ENCODE assay signal across 11 cellular contexts in genomic region chr7:47992446-47992845, GRCh38. TPM values are rescaled to one million over a fixed set of nuclear protein-coding genes. Genes with fewer than 3 reads are reported as not detected.
DNase-seq lines count a peak whose midpoint lies in the region; ATAC-seq, FAIRE-seq and TF ChIP-seq lines count a peak whose summit lies in the region.
"Had no signal": no experiment of that assay in that cellular context is flagged by ENCODE, and none has a peak within 500 bp of the region (broad histone marks: within the 10 kb centered on the region; RNA-seq: fewer than 3 reads in every experiment).

No MANE protein-coding gene starts in this region.

- peak overlapping the region; percentile 96 for H2AFZ ChIP-seq in keratinocyte (ENCODE audit: control insufficient read depth, low read length)

- no peak for DNase-seq in activated CD4-positive, alpha-beta T cell treated with anti-CD3 and anti-CD28 coated beads, Interleukin-2, amount 10 ng/mL, durations not matched to agents 7 days and 5 days
- DNase-seq in activated CD4-positive, alpha-beta T cell treated with anti-CD3 and anti-CD28 coated beads, Interleukin-2, amount 50 U/mL, for 1 hour = no peak
- DNase-seq in activated CD8-positive, alpha-beta T cell treated with anti-CD3 and anti-CD28 coated beads for 36 hours = no peak
- DNase-seq in keratinocyte (ENCODE audit: low read depth, low spot score) = no peak
- DNase-seq in stomach = no peak
- DNase-seq in small intestine = no peak
- DNase-seq in hippocampal formation (lab: John Stamatoyannopoulos, UW) = no peak
- DNase-seq: NCI-H1048 had no signal

- no peak for TF ChIP-seq POLR2A in stomach (IDR thresholded peaks at IDR 0.05)
- no peak for TF ChIP-seq POLR2A in gastroesophageal sphincter (IDR thresholded peaks at IDR 0.05)

- no peak for TF ChIP-seq CTCF in activated CD8-positive, alpha-beta T cell treated with anti-CD3 and anti-CD28 coated beads for 36 hours (IDR thresholded peaks at IDR 0.05)
- peak in 1 of 3 experiments; percentile 16 for TF ChIP-seq CTCF in keratinocyte (optimal IDR thresholded peaks at IDR 0.05 in 1 of 3, IDR thresholded peaks at IDR 0.05 in 1 of 3, conservative IDR thresholded peaks at IDR 0.05 in 1 of 3; ENCODE audit: extremely low read depth in 1 of 3, insufficient read depth in 2 of 3, low read length in 3 of 3)
- no peak for TF ChIP-seq CTCF in stomach (IDR thresholded peaks at IDR 0.05)
- no peak for TF ChIP-seq CTCF in gastroesophageal sphincter (IDR thresholded peaks at IDR 0.05)

- TF ChIP-seq EP300 in stomach (IDR thresholded peaks at IDR 0.05) (no peak), gastroesophageal sphincter (IDR thresholded peaks at IDR 0.05) (no peak)

- no peaks in the 10 kb centered on the region for H3K27me3 Mint-ChIP-seq in activated CD4-positive, alpha-beta T cell treated with anti-CD3 and anti-CD28 coated beads, Interleukin-2, amount 10 ng/mL, durations not matched to agents 7 days and 5 days
- H3K27me3 Mint-ChIP-seq in activated CD8-positive, alpha-beta T cell treated with anti-CD3 and anti-CD28 coated beads for 36 hours = no peaks in the 10 kb centered on the region

- H3K27ac ChIP-seq in keratinocyte (ENCODE audit: control insufficient read depth, insufficient read depth, low read length) (peak overlapping the region; percentile 33), stomach (peak overlapping the region in 4 of 5 donors; percentile 48 to 77 (median 53)), small intestine (ENCODE audit: low read depth in 1 of 2, low read length in 1 of 2) (peak overlapping the region in 1 of 2 donors; percentile 54), gastroesophageal sphincter (peak overlapping the region in 2 of 4 donors; percentile 33 to 62)

- H3K4me1 Mint-ChIP-seq in activated CD4-positive, alpha-beta T cell treated with anti-CD3 and anti-CD28 coated beads, Interleukin-2, amount 10 ng/mL, durations not matched to agents 7 days and 5 days = peaks cover 21% of the 10 kb centered on the region
- peaks cover 17% of the 10 kb centered on the region for H3K4me1 Mint-ChIP-seq in activated CD8-positive, alpha-beta T cell treated with anti-CD3 and anti-CD28 coated beads for 36 hours (ENCODE audit: low read depth)

- WGBS in stomach, 5 donors = 74 to 87% (median 76%) methylated on average over 3 of the region's 3 CpGs
- WGBS in small intestine, 3 donors = 46 to 59% (median 59%) methylated on average over 3 of the region's 3 CpGs
- 71 to 95% methylated on average over 3 of the region's 3 CpGs for WGBS in gastroesophageal sphincter (ENCODE audit: low coverage in 1 of 2), 2 donors

- H3K36me3 ChIP-seq in keratinocyte (ENCODE audit: control insufficient read depth in 2 of 2, extremely low read depth in 1 of 2, insufficient read depth in 2 of 2, low read length in 2 of 2) (no peaks in the 10 kb centered on the region), stomach (no peaks in the 10 kb centered on the region), small intestine (ENCODE audit: control insufficient read depth in 2 of 2, insufficient read depth in 2 of 2, low read length in 2 of 2) (no peaks in the 10 kb centered on the region), gastroesophageal sphincter (no peaks in the 10 kb centered on the region)

- CTCF ChIA-PET in activated CD4-positive, alpha-beta T cell treated with anti-CD3 and anti-CD28 coated beads, Interleukin-2, amount 10 ng/mL, durations not matched to agents 7 days and 5 days (lab: Charles Lee) = interaction anchor here (0.7 to 2.7 kb wide), 17 partner anchors 10 to 169 kb away, joined by 3 to 20 read pairs (median 4); partner anchors contain the start of gene HUS1
- CTCF ChIA-PET in activated CD8-positive, alpha-beta T cell treated with anti-CD3 and anti-CD28 coated beads for 36 hours (lab: Charles Lee) = interaction anchor here (0.8 to 6.5 kb wide), 18 partner anchors 8 to 166 kb away, joined by 3 to 171 read pairs (median 6); no protein-coding TSS in a partner anchor

- no peaks in the 10 kb centered on the region for H3K79me2 ChIP-seq in keratinocyte (ENCODE audit: control insufficient read depth, insufficient read depth, low read length)

- POLR2A ChIA-PET in activated CD4-positive, alpha-beta T cell treated with anti-CD3 and anti-CD28 coated beads, Interleukin-2, amount 10 ng/mL, durations not matched to agents 7 days and 5 days (lab: Charles Lee) = interaction anchor here (1.0 kb wide), 1 partner anchor 96 kb away, joined by 3 read pairs; no protein-coding TSS in a partner anchor
- POLR2A ChIA-PET in activated CD8-positive, alpha-beta T cell treated with anti-CD3 and anti-CD28 coated beads for 36 hours (lab: Charles Lee) = interaction anchor here (0.6 to 2.5 kb wide), 9 partner anchors 13 to 118 kb away, joined by 3 to 12 read pairs (median 4); partner anchors contain the start of genes HUS1 and SUN3

- peak overlapping the region; percentile 60 for H3K9ac ChIP-seq in keratinocyte (ENCODE audit: control insufficient read depth, extremely low read depth, insufficient read depth, low read length)

- dilution Hi-C loops in keratinocyte (cut with MboI; ENCODE audit: extremely low pct_ligation_motif_present, low sequenced_read_pairs) = loop anchor here (5.0 kb wide), 1 partner anchor 35 kb away; the partner anchor contains the start of gene SUN3

- H3K27me3 ChIP-seq in keratinocyte (ENCODE audit: control insufficient read depth, extremely low read depth, insufficient read depth, low read length) (no peaks in the 10 kb centered on the region), stomach (no peaks in the 10 kb centered on the region), small intestine (ENCODE audit: control insufficient read depth in 2 of 2, insufficient read depth in 2 of 2, low read length in 2 of 2) (no peaks in the 10 kb centered on the region), gastroesophageal sphincter (no peaks in the 10 kb centered on the region)

- intact Hi-C loops in activated CD8-positive, alpha-beta T cell treated with anti-CD3 and anti-CD28 coated beads for 36 hours (cut with micrococcal nuclease) = loop anchor here (1.0 to 5.0 kb wide), 2 partner anchors 95 to 118 kb away; partner anchors contain the start of gene UPP1
- intact Hi-C loops in stomach (cut with DNase I; ENCODE audit: low total_unique reads) = loop anchor here (10.0 kb wide), 1 partner anchor 112 kb away; no protein-coding TSS in a partner anchor

- H3K9me3 Mint-ChIP-seq in activated CD4-positive, alpha-beta T cell treated with anti-CD3 and anti-CD28 coated beads, Interleukin-2, amount 10 ng/mL, durations not matched to agents 7 days and 5 days = peaks cover 2% of the 10 kb centered on the region
- H3K9me3 Mint-ChIP-seq in activated CD8-positive, alpha-beta T cell treated with anti-CD3 and anti-CD28 coated beads for 36 hours = peaks cover 8% of the 10 kb centered on the region

- H3K9me3 ChIP-seq in keratinocyte (ENCODE audit: control insufficient read depth, low read depth, low read length) = no peaks in the 10 kb centered on the region
- H3K9me3 ChIP-seq in stomach = no peaks in the 10 kb centered on the region
- H3K9me3 ChIP-seq in small intestine (ENCODE audit: control insufficient read depth, low read depth) = no peaks in the 10 kb centered on the region
- no peaks in the 10 kb centered on the region for H3K9me3 ChIP-seq in gastroesophageal sphincter

- peaks cover 10% of the 10 kb centered on the region for H3K4me1 ChIP-seq in keratinocyte (ENCODE audit: control insufficient read depth, extremely low read depth, insufficient read depth, low read length)
- peaks cover 0 to 15% (median 2%) of the 10 kb centered on the region in 4 donors for H3K4me1 ChIP-seq in stomach
- H3K4me1 ChIP-seq in small intestine (ENCODE audit: control insufficient read depth in 2 of 2, insufficient read depth in 1 of 2, low read depth in 1 of 2, low read length in 1 of 2) = no peaks in the 10 kb centered on the region
- peaks cover 0 to 5% (median 0%) of the 10 kb centered on the region in 3 donors for H3K4me1 ChIP-seq in gastroesophageal sphincter

- FAIRE-seq in keratinocyte (lab: Jason Lieb, UNC) = no peak
- FAIRE-seq in small intestine (lab: Jason Lieb, UNC) = no peak
- FAIRE-seq: TTC549 had no signal

- ATAC-seq in activated CD8-positive, alpha-beta T cell treated with anti-CD3 and anti-CD28 coated beads for 36 hours = no peak
- ATAC-seq in gastroesophageal sphincter = no peak

- no peaks in the 10 kb centered on the region for H3K36me3 Mint-ChIP-seq in activated CD4-positive, alpha-beta T cell treated with anti-CD3 and anti-CD28 coated beads, Interleukin-2, amount 10 ng/mL, durations not matched to agents 7 days and 5 days (ENCODE audit: low read depth)
- H3K36me3 Mint-ChIP-seq in activated CD8-positive, alpha-beta T cell treated with anti-CD3 and anti-CD28 coated beads for 36 hours (ENCODE audit: low read depth) = no peaks in the 10 kb centered on the region

- H3K4me3 Mint-ChIP-seq in activated CD4-positive, alpha-beta T cell treated with anti-CD3 and anti-CD28 coated beads, Interleukin-2, amount 10 ng/mL, durations not matched to agents 7 days and 5 days = peak overlapping the region; percentile 75
- peak overlapping the region; percentile 83 for H3K4me3 Mint-ChIP-seq in activated CD8-positive, alpha-beta T cell treated with anti-CD3 and anti-CD28 coated beads for 36 hours

- H3K4me3 ChIP-seq in keratinocyte (ENCODE audit: control insufficient read depth in 2 of 3, extremely low read depth in 1 of 3, insufficient read depth in 2 of 3, low read depth in 1 of 3, low read length in 3 of 3) (peak overlapping the region in 1 of 3 experiments; percentile 70), stomach (peak overlapping the region in 1 of 4 donors; percentile 59), small intestine (ENCODE audit: low read depth in 1 of 2, low read length in 2 of 2) (no peak overlapping the region), gastroesophageal sphincter (no peak overlapping the region)

- H3K4me2 ChIP-seq in keratinocyte (ENCODE audit: control insufficient read depth, extremely low read depth, insufficient read depth, low read depth, low read length) = peak overlapping the region; percentile 83

- peak overlapping the region; percentile 89 for H3K27ac Mint-ChIP-seq in activated CD4-positive, alpha-beta T cell treated with anti-CD3 and anti-CD28 coated beads, Interleukin-2, amount 10 ng/mL, durations not matched to agents 7 days and 5 days
- peak overlapping the region; percentile 94 for H3K27ac Mint-ChIP-seq in activated CD8-positive, alpha-beta T cell treated with anti-CD3 and anti-CD28 coated beads for 36 hours

- no peaks in the 10 kb centered on the region for H4K20me1 ChIP-seq in keratinocyte (ENCODE audit: control insufficient read depth, extremely low read depth, insufficient read depth, low read length)

- H3K9me1 ChIP-seq in keratinocyte (ENCODE audit: control insufficient read depth, extremely low read depth, insufficient read depth, low read length) = no peaks in the 10 kb centered on the region

RNA-seq across cellular contexts. Expression of gene HUS1, which starts 13.0 kb away (rescaled TPM):
- total RNA-seq in activated CD4-positive, alpha-beta T cell treated with anti-CD3 and anti-CD28 coated beads, Interleukin-2, amount 10 ng/mL, durations not matched to agents 7 days and 5 days = 10 to 100 TPM; 38.5 to 39.4 TPM
- total RNA-seq in activated CD8-positive, alpha-beta T cell treated with anti-CD3 and anti-CD28 coated beads for 36 hours = 10 to 100 TPM; 37.1 to 43.5 TPM
- 24.7 to 36.3 TPM (median 29.8 TPM) in 3 replicates for polyA plus RNA-seq in keratinocyte
- polyA plus RNA-seq in keratinocyte (2011; ENCODE audit: low read depth) = 12.5 TPM
- polyA plus RNA-seq in keratinocyte (2011; cell fraction: cytosol; rRNA removed) = 22.8 and 39.5 TPM in 2 replicates
- 30.5 and 38.1 TPM in 2 replicates for polyA plus RNA-seq in keratinocyte (2011; cell fraction: nucleus; rRNA removed)
- 18.5 TPM in 2 replicates for polyA plus RNA-seq in keratinocyte (2012; ENCODE audit: low replicate concordance)
- 11.2 to 43.8 TPM (median 27.8 TPM) in 3 replicates for polyA minus RNA-seq in keratinocyte
- polyA minus RNA-seq in keratinocyte (2011; cell fraction: cytosol; rRNA and poly(A)+ RNA removed) = 17.5 TPM
- 12.8 and 27.0 TPM in 2 replicates for polyA minus RNA-seq in keratinocyte (2011; cell fraction: nucleus; rRNA and poly(A)+ RNA removed)
- total RNA-seq in stomach = 10 to 100 TPM in 4 of 5 donors, 1 to 10 TPM in 1; 9.9 to 69.2 (median 21.1) TPM
- 1 to 10 TPM; 5.9 to 8.2 (median 7.9) TPM for polyA plus RNA-seq in stomach
- 10 to 100 TPM in 2 of 3 donors, 1 to 10 TPM in 1; 9.5 to 12.0 (median 11.9) TPM for polyA plus RNA-seq in small intestine
- total RNA-seq in gastroesophageal sphincter = 10 to 100 TPM; 13.7 to 32.7 (median 19.7) TPM

RNA-seq across cellular contexts. Expression of gene SUN3, which starts 36.5 kb away (rescaled TPM):
- under 1 TPM in 1 of 2 experiments, not detected in 1; 0.64 TPM for total RNA-seq in activated CD4-positive, alpha-beta T cell treated with anti-CD3 and anti-CD28 coated beads, Interleukin-2, amount 10 ng/mL, durations not matched to agents 7 days and 5 days
- under 1 TPM in 1 of 2 experiments, not detected in 1; 0.95 TPM for total RNA-seq in activated CD8-positive, alpha-beta T cell treated with anti-CD3 and anti-CD28 coated beads for 36 hours
- polyA plus RNA-seq in keratinocyte (not detected in 3 replicates), stomach (not detected), small intestine (not detected)
- polyA plus RNA-seq in keratinocyte (2011; ENCODE audit: low read depth) = 1.2 TPM
- 0.11 TPM in 1 of 2 replicates, not detected in the other for polyA plus RNA-seq in keratinocyte (2011; cell fraction: cytosol; rRNA removed)
- polyA plus RNA-seq in keratinocyte (2011; cell fraction: nucleus; rRNA removed) = 0.28 and 0.36 TPM in 2 replicates
- polyA plus RNA-seq in keratinocyte (2012; ENCODE audit: low replicate concordance) = 0.55 TPM in 1 of 2 replicates, not detected in the other
- polyA minus RNA-seq in keratinocyte = 0.13 to 0.23 TPM in 2 of 3 replicates, not detected in the other
- polyA minus RNA-seq in keratinocyte (2011; cell fraction: cytosol; rRNA and poly(A)+ RNA removed) = not detected
- not detected in 2 replicates for polyA minus RNA-seq in keratinocyte (2011; cell fraction: nucleus; rRNA and poly(A)+ RNA removed)
- total RNA-seq in stomach (not detected), gastroesophageal sphincter (not detected)
- total RNA-seq: dermis microvascular lymphatic vessel endothelial cell had no signal

RNA-seq across cellular contexts. Expression of gene C7orf57, which starts 42.9 kb away (rescaled TPM):
- total RNA-seq in activated CD4-positive, alpha-beta T cell treated with anti-CD3 and anti-CD28 coated beads, Interleukin-2, amount 10 ng/mL, durations not matched to agents 7 days and 5 days = under 1 TPM; 0.10 to 0.21 TPM
- total RNA-seq in activated CD8-positive, alpha-beta T cell treated with anti-CD3 and anti-CD28 coated beads for 36 hours = under 1 TPM; 0.74 to 0.83 TPM
- polyA plus RNA-seq in keratinocyte (0.22 to 0.60 TPM (median 0.39 TPM) in 3 replicates), stomach (under 1 TPM in 1 of 3 donors, not detected in 2; 0.08 TPM), small intestine (under 1 TPM in 1 of 3 donors, not detected in 2; 0.03 TPM)
- 2.0 TPM for polyA plus RNA-seq in keratinocyte (2011; ENCODE audit: low read depth)
- polyA plus RNA-seq in keratinocyte (2011; cell fraction: cytosol; rRNA removed) = 0.11 and 0.17 TPM in 2 replicates
- 0.64 and 0.74 TPM in 2 replicates for polyA plus RNA-seq in keratinocyte (2011; cell fraction: nucleus; rRNA removed)
- polyA plus RNA-seq in keratinocyte (2012; ENCODE audit: low replicate concordance) = 0.36 and 1.6 TPM in 2 replicates
- polyA minus RNA-seq in keratinocyte = 0.13 to 0.43 TPM in 2 of 3 replicates, not detected in the other
- not detected for polyA minus RNA-seq in keratinocyte (2011; cell fraction: cytosol; rRNA and poly(A)+ RNA removed)
- not detected in 2 replicates for polyA minus RNA-seq in keratinocyte (2011; cell fraction: nucleus; rRNA and poly(A)+ RNA removed)
- total RNA-seq in stomach (not detected), gastroesophageal sphincter (not detected)

RNA-seq across cellular contexts. Expression of gene PKD1L1, which starts 44.2 kb away (rescaled TPM):
- total RNA-seq in activated CD4-positive, alpha-beta T cell treated with anti-CD3 and anti-CD28 coated beads, Interleukin-2, amount 10 ng/mL, durations not matched to agents 7 days and 5 days = under 1 TPM; 0.08 to 0.12 TPM
- under 1 TPM; 0.09 to 0.20 TPM for total RNA-seq in activated CD8-positive, alpha-beta T cell treated with anti-CD3 and anti-CD28 coated beads for 36 hours
- polyA plus RNA-seq in keratinocyte = 0.01 to 0.31 TPM (median 0.04 TPM) in 3 replicates
- 0.15 TPM for polyA plus RNA-seq in keratinocyte (2011; ENCODE audit: low read depth)
- polyA plus RNA-seq in keratinocyte (2011; cell fraction: cytosol; rRNA removed) = 0.01 and 0.03 TPM in 2 replicates
- 0.17 and 0.18 TPM in 2 replicates for polyA plus RNA-seq in keratinocyte (2011; cell fraction: nucleus; rRNA removed)
- polyA plus RNA-seq in keratinocyte (2012; ENCODE audit: low replicate concordance) = 0.20 TPM in 1 of 2 replicates, not detected in the other
- 0.10 to 0.13 TPM in 2 of 3 replicates, not detected in the other for polyA minus RNA-seq in keratinocyte
- polyA minus RNA-seq in keratinocyte (2011; cell fraction: cytosol; rRNA and poly(A)+ RNA removed) = not detected
- polyA minus RNA-seq in keratinocyte (2011; cell fraction: nucleus; rRNA and poly(A)+ RNA removed) = 0.21 and 0.23 TPM in 2 replicates
- total RNA-seq in stomach = 1 to 10 TPM in 2 of 5 donors, under 1 TPM in 2, not detected in 1; under 0.01 to 1.2 (median 0.62) TPM
- polyA plus RNA-seq in stomach = under 1 TPM in 2 of 3 donors, not detected in 1; 0.03 to 0.06 TPM
- under 1 TPM in 1 of 3 donors, not detected in 2; 0.42 TPM for polyA plus RNA-seq in small intestine
- 1 to 10 TPM in 1 of 4 donors, under 1 TPM in 3; 0.12 to 1.3 (median 0.45) TPM for total RNA-seq in gastroesophageal sphincter
